Comparison of ENCODE assay signal across 8 cellular contexts in the genomic region with DNA sequence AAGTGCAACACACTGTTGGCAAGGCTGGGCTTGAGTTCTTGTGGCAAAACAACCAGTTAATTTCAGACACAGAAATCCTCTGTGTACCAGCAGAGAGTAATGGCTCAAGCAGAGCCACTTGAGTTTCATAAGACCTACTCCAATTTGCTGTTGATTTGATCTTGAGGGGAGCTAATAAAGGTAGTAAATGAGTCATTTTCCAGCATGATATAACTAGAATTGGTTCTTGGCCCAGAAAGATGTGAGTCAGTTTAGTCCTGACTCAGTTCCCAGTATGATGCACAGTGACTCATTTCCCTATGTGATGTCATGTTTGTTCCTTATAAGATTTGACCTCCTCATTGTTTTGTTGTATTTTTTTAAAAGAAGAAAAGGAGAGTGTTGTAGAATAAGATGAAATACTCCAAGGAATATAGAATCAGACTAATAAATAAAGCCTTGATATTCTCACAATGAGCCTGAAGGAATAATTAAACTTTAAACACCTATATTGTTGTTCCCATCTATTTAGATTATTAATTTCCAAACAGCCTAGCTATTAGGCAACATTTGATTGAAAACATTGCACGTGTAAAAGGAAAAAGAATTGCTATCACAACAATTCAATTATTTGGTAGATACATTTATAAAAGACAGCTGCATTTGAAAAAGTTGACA.
DNase-seq lines count a peak whose midpoint lies in the region; ATAC-seq and TF ChIP-seq lines count a peak whose summit lies in the region.

No MANE protein-coding gene starts in this region.

- intact Hi-C loops in HCT116 (cut with micrococcal nuclease) = no loop called here
- intact Hi-C loops in tibial artery (cut with DNase I; ENCODE audit: low total_unique reads) = no loop called here

- TSS peak; percentile 53 for BruUV-seq in HCT116 (replicated peaks; lab: Mats Ljungman, UMichigan)

- peak; percentile 45 for TF ChIP-seq RAD21 in HCT116 (IDR thresholded peaks at IDR 0.05; ENCODE audit: low read depth)

- H3K9me3 Mint-ChIP-seq in neural progenitor cell = peaks cover 14% of the 10 kb centered on the region

- H3K9me3 ChIP-seq in HCT116 (ENCODE audit: control insufficient read depth in 1 of 2, insufficient read depth in 1 of 2, low read depth in 1 of 2, low read length in 2 of 2) (no peaks in the 10 kb centered on the region), adipocyte (ENCODE audit: control insufficient read depth, low read length) (no peaks in the 10 kb centered on the region), tibial artery (no peaks in the 10 kb centered on the region), neural progenitor cell (ENCODE audit: low read depth) (no peaks in the 10 kb centered on the region)

- H3K9ac ChIP-seq in HCT116 (ENCODE audit: low read length) (peak overlapping the region; percentile 31; the same call in 1 of the 2 replicates), adipocyte (ENCODE audit: low read length) (no peak overlapping the region), neural progenitor cell (no peak overlapping the region)

- H3K36me3 ChIP-seq in HCT116 (ENCODE audit: control insufficient read depth in 1 of 2, insufficient read depth in 2 of 2, low read length in 2 of 2) (no peaks in the 10 kb centered on the region), adipocyte (ENCODE audit: control insufficient read depth, insufficient read depth, low read length, severe bottlenecking) (no peaks in the 10 kb centered on the region), tibial artery (no peaks in the 10 kb centered on the region), neural progenitor cell (no peaks in the 10 kb centered on the region)

- H3K9me2 ChIP-seq in HCT116 (ENCODE audit: insufficient read depth) = no peaks in the 10 kb centered on the region

- no peaks in the 10 kb centered on the region for H3K27me3 ChIP-seq in HCT116 (ENCODE audit: insufficient read depth, low read length)
- no peaks in the 10 kb centered on the region for H3K27me3 ChIP-seq in adipocyte (replicated peaks; ENCODE audit: control insufficient read depth, insufficient read depth, low read length)
- no peaks in the 10 kb centered on the region for H3K27me3 ChIP-seq in tibial artery
- H3K27me3 ChIP-seq in neural progenitor cell = no peaks in the 10 kb centered on the region

- H2AFZ ChIP-seq in HCT116 (ENCODE audit: low read depth, low read length, poor library complexity, severe bottlenecking) = peak overlapping the region; percentile 47
- H2AFZ ChIP-seq in neural progenitor cell (replicated peaks) = no peak overlapping the region

- H4K20me1 ChIP-seq in HCT116 (ENCODE audit: insufficient read depth) = no peaks in the 10 kb centered on the region
- H4K20me1 ChIP-seq in neural progenitor cell (ENCODE audit: low read depth) = no peaks in the 10 kb centered on the region

- TF ChIP-seq CTCF in HCT116 (IDR thresholded peaks at IDR 0.05 in 2 of 3, conservative IDR thresholded peaks at IDR 0.05 in 1 of 3; ENCODE audit: borderline replicate concordance in 1 of 3, insufficient read depth in 1 of 3, low read depth in 2 of 3, low read length in 2 of 3) = 0 out of 6 replicates have a peak, but pooled peaks of 1 of the 3 experiments have one; percentile 6
- TF ChIP-seq CTCF in tibial artery (IDR thresholded peaks at IDR 0.05) = no peak
- TF ChIP-seq CTCF in neural progenitor cell (IDR thresholded peaks at IDR 0.05) = no peak

- ATAC-seq in HCT116 = peak; percentile 64

- H3K27me3 Mint-ChIP-seq in neural progenitor cell (ENCODE audit: insufficient read depth, low read depth) = peaks cover 13% of the 10 kb centered on the region

- DNase-seq in NCI-H1105 treated with DMSO at 0.1 percent for 48 hours (lab: John Stamatoyannopoulos, UW) (peak; percentile 68), NCI-H1105 (lab: John Stamatoyannopoulos, UW) (no peak), HCT116 (ENCODE audit: low read depth, low spot score) (peak; percentile 98), NCI-H1092 (lab: John Stamatoyannopoulos, UW) (peak; percentile 61), adipocyte (ENCODE audit: low read depth) (peak; percentile 96), iris pigment epithelial cell (ENCODE audit: low read depth) (peak; percentile 99), tibial artery (no peak), neural progenitor cell (ENCODE audit: low spot score) (no peak)

- RAD21 ChIA-PET in HCT116 (lab: Charles Lee; ENCODE audit: low non-redundant PET in 1 of 2, low total read pairs in 2 of 2, uncharacterized antibody in 2 of 2, unreplicated experiment in 2 of 2) = interaction anchor here in 1 of 2 experiments (1.0 kb wide), 1 partner anchor 77 kb away, joined by 3 read pairs; no protein-coding TSS in a partner anchor

- POLR2A ChIA-PET in HCT116 (lab: Charles Lee) = interaction anchor here (1.3 to 1.9 kb wide), 7 partner anchors 9 to 186 kb away, joined by 3 to 9 read pairs (median 3); a partner anchor contains a TSS

- H3K79me2 ChIP-seq in HCT116 (ENCODE audit: insufficient read depth, low read length) = no peaks in the 10 kb centered on the region
- H3K79me2 ChIP-seq in neural progenitor cell (ENCODE audit: low read depth) = no peaks in the 10 kb centered on the region

- peaks cover 3% of the 10 kb centered on the region for H3K36me3 Mint-ChIP-seq in neural progenitor cell

- H3K4me2 ChIP-seq in HCT116 (ENCODE audit: low read length) = peak overlapping the region; percentile 58
- H3K4me2 ChIP-seq in neural progenitor cell = no peak overlapping the region

- peaks cover 6% of the 10 kb centered on the region for H3F3A ChIP-seq in neural progenitor cell (ENCODE audit: low read depth)

- no peak overlapping the region for H3K27ac Mint-ChIP-seq in neural progenitor cell

- H3K4me3 ChIP-seq in HCT116 (replicated peaks in 1 of 2; ENCODE audit: low read depth in 1 of 2, low read length in 2 of 2) = peak overlapping the region in 1 of 2 experiments; percentile 12; a peak in 1 of 4 replicates
- H3K4me3 ChIP-seq in adipocyte (ENCODE audit: low read length) = no peak overlapping the region
- H3K4me3 ChIP-seq in tibial artery = no peak overlapping the region
- no peak overlapping the region for H3K4me3 ChIP-seq in neural progenitor cell

- no peak for TF ChIP-seq POLR2A in HCT116 (IDR thresholded peaks at IDR 0.05; ENCODE audit: borderline replicate concordance, extremely low read depth, insufficient read depth, insufficient read length)

- H3K27ac ChIP-seq in HCT116 (ENCODE audit: low read depth, low read length) (peak overlapping the region; percentile 72), tibial artery (peak overlapping the region; percentile 41 to 49), neural progenitor cell (no peak overlapping the region)

- H3K4me3 Mint-ChIP-seq in neural progenitor cell = no peak overlapping the region

- H3K4me1 ChIP-seq in HCT116 (ENCODE audit: control insufficient read depth in 1 of 2, insufficient read depth in 2 of 2, low read length in 2 of 2) (peaks cover 75 to 86% of the 10 kb centered on the region in 2 experiments), adipocyte (ENCODE audit: control insufficient read depth, insufficient read depth, low read length) (peaks cover 27% of the 10 kb centered on the region), tibial artery (peaks cover 0 to 44% (median 29%) of the 10 kb centered on the region in 4 donors), neural progenitor cell (peaks cover 20% of the 10 kb centered on the region)

- peaks cover 24% of the 10 kb centered on the region for H3K4me1 Mint-ChIP-seq in neural progenitor cell

- CTCF ChIA-PET in HCT116 (lab: Charles Lee) = interaction anchor here (0.8 to 1.4 kb wide), 3 partner anchors 13 to 540 kb away, joined by 3 to 5 read pairs (median 4); no protein-coding TSS in a partner anchor

TF ChIP-seq in HCT116, 20 proteins besides CTCF, POLR2A, EP300 and RAD21 (continues in another document):
- TF ChIP-seq TCF7L2 (IDR thresholded peaks at IDR 0.05; ENCODE audit: borderline replicate concordance, extremely low read depth, insufficient read depth, insufficient read length) = peak; percentile 84
- TF ChIP-seq FOSL1 (IDR thresholded peaks at IDR 0.05; ENCODE audit: low read depth) = peak; percentile 100
- TF ChIP-seq ZFX (IDR thresholded peaks at IDR 0.05) = no peak
- TF ChIP-seq EZH2phosphoT487 (IDR thresholded peaks at IDR 0.05; ENCODE audit: borderline replicate concordance) = no peak
- TF ChIP-seq, protein P1, sequence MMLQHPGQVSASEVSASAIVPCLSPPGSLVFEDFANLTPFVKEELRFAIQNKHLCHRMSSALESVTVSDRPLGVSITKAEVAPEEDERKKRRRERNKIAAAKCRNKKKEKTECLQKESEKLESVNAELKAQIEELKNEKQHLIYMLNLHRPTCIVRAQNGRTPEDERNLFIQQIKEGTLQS (IDR thresholded peaks at IDR 0.05) = peak; percentile 94
- peak; percentile 97 for TF ChIP-seq SIN3A (IDR thresholded peaks at IDR 0.05; ENCODE audit: low read depth)
- peak; percentile 98 for TF ChIP-seq CBX3 (IDR thresholded peaks at IDR 0.05; ENCODE audit: low read depth)
- TF ChIP-seq SRF (IDR thresholded peaks at IDR 0.05; ENCODE audit: low read depth) = peak; percentile 96
- TF ChIP-seq ZNF274 (IDR thresholded peaks at IDR 0.05; ENCODE audit: low read depth, low read length) = no peak
- TF ChIP-seq EGR1 (IDR thresholded peaks at IDR 0.05; ENCODE audit: low read depth) = peak; percentile 60; the same call in 1 of the 2 replicates
- peak; percentile 96 for TF ChIP-seq CEBPB (IDR thresholded peaks at IDR 0.05; ENCODE audit: low read depth)
- TF ChIP-seq EZH2 (IDR thresholded peaks at IDR 0.05) = no peak

Comparison
In these comparisons a context has a peak if more than half of its experiments do, and no peak if none do; other contexts are left out.
1. DNase-seq: peak in NCI-H1105 treated with DMSO at 0.1 percent for 48 hours (single experiment), HCT116 (single experiment), NCI-H1092 (single experiment), adipocyte (single experiment) and iris pigment epithelial cell (single experiment); none in NCI-H1105 (single experiment), tibial artery (0 of 2) and neural progenitor cell (single experiment).